11 cellular contexts compared by ENCODE assay signal in genomic region chr2:71746946-71747501, GRCh38.
DNase-seq lines count a peak whose midpoint lies in the region; ATAC-seq, FAIRE-seq and TF ChIP-seq lines count a peak whose summit lies in the region.
"Had no signal": no experiment of that assay in that cellular context is flagged by ENCODE, and none has a peak within 500 bp of the region (broad histone marks: within the 10 kb centered on the region; RNA-seq: fewer than 3 reads in every experiment).

No MANE protein-coding gene starts in this region.

- no peaks in the 10 kb centered on the region for H3K9me3 ChIP-seq in H1 (ENCODE audit: insufficient read depth in 2 of 2, low read depth in 1 of 2, low read length in 1 of 2)
- no peaks in the 10 kb centered on the region for H3K9me3 ChIP-seq in mucosa of descending colon

- no peak overlapping the region for H3K18ac ChIP-seq in H1 (ENCODE audit: extremely low read depth, low read length)

- 92% methylated on average over 12 of the region's 13 CpGs; no CpG with 5 or more reads in 1 of the 2 experiments for WGBS in H1 (ENCODE audit: extremely low coverage in 1 of 2, insufficient coverage in 1 of 2, insufficient read length in 1 of 2, insufficient replicate concordance in 2 of 2, low coverage in 1 of 2, low lambda C conversion rate in 2 of 2, missing lambda C conversion rate in 1 of 2), 2 experiments

- TF ChIP-seq RAD21 in H1 (IDR thresholded peaks at IDR 0.05 in 1 of 2, conservative IDR thresholded peaks at IDR 0.05 in 1 of 2; ENCODE audit: low read depth in 2 of 2, low read length in 2 of 2) = no peak

- no peaks in the 10 kb centered on the region for H3K79me1 ChIP-seq in H1 (ENCODE audit: low read depth, low read length)

- H2BK15ac ChIP-seq in H1 (ENCODE audit: low read length) = no peak overlapping the region

- FAIRE-seq in H1 (lab: Jason Lieb, UNC) = no peak

- intact Hi-C loops in mucosa of descending colon (cut with DNase I, micrococcal nuclease) = no loop called here

- no peak overlapping the region for H3K4ac ChIP-seq in H1 (replicated peaks; ENCODE audit: insufficient read length, low read depth, low read length)

- no peak for TF ChIP-seq CTCF in H1 (IDR thresholded peaks at IDR 0.05; ENCODE audit: control extremely low read depth in 1 of 3, insufficient read depth in 1 of 3, low read depth in 1 of 3, low read length in 3 of 3)
- no peak for TF ChIP-seq CTCF in mucosa of descending colon (IDR thresholded peaks at IDR 0.05)

- no peak overlapping the region for H3K23ac ChIP-seq in H1 (ENCODE audit: insufficient read length)

- H2BK20ac ChIP-seq in H1 (ENCODE audit: low read length) = no peak overlapping the region

- H3K27ac ChIP-seq in ACC112 (ENCODE audit: low read depth, low read length) (peak overlapping the region; percentile 23; the same call in 1 of the 2 replicates), H1 (ENCODE audit: low read depth, low read length) (no peak overlapping the region)

- H2BK120ac ChIP-seq in H1 (replicated peaks; ENCODE audit: low read depth, low read length) = no peak overlapping the region

- no peak for TF ChIP-seq EP300 in H1 (IDR thresholded peaks at IDR 0.05; ENCODE audit: borderline replicate concordance in 1 of 2, low read depth in 2 of 2, low read length in 2 of 2)

- no peak overlapping the region; a peak in 1 of 7 replicates for H3K9ac ChIP-seq in H1 (replicated peaks in 1 of 4; ENCODE audit: extremely low read depth in 1 of 4, low read depth in 3 of 4, low read length in 3 of 4)

- no peak overlapping the region for H3K56ac ChIP-seq in H1 (replicated peaks; ENCODE audit: insufficient read length, low read depth, low read length)

- H3K14ac ChIP-seq in H1 (ENCODE audit: insufficient read length) = no peak overlapping the region

- no peak overlapping the region for H3K4me3 ChIP-seq in ACC112 (ENCODE audit: low read depth, low read length)
- H3K4me3 ChIP-seq in H1 (ENCODE audit: extremely low read depth in 1 of 4, insufficient read depth in 2 of 4, low read depth in 3 of 4, low read length in 4 of 4) = no peak overlapping the region
- H3K4me3 ChIP-seq in mucosa of descending colon = no peak overlapping the region
- H3K4me3 ChIP-seq: lung had no signal

- no peak overlapping the region for H2BK12ac ChIP-seq in H1 (ENCODE audit: low read depth, low read length)

- DNase-seq in NCI-H510A (lab: John Stamatoyannopoulos, UW) (peak; percentile 26), H1 (ENCODE audit: low read depth in 1 of 2, low spot score in 2 of 2) (no peak), mucosa of descending colon (peak; percentile 17 to 54 (median 54)), NCI-H82 treated with DMSO at 0.1 percent for 48 hours (lab: John Stamatoyannopoulos, UW; ENCODE audit: unreplicated experiment) (no peak), globus pallidus (ENCODE audit: low spot score) (no peak)
- DNase-seq: activated CD4-positive, alpha-beta memory T cell treated with anti-CD3 and anti-CD28 coated beads, Interleukin-2, amount 10 ng/mL, durations not matched to agents 7 days and 5 days; NCI-H524 treated with DMSO at 0.1 percent for 48 hours had no signal

- no peak for TF ChIP-seq POLR2A in H1 (IDR thresholded peaks at IDR 0.05; ENCODE audit: control extremely low read depth in 1 of 2, low read depth in 2 of 2, low read length in 2 of 2)

- POLR2A ChIA-PET in H1 (lab: Charles Lee; ENCODE audit: partially characterized antibody) = no interaction called here

- CTCF ChIA-PET in H1 (lab: Charles Lee; ENCODE audit: partially characterized antibody) = interaction anchor here (0.7 to 1.9 kb wide), 5 partner anchors 12 to 199 kb away, joined by 3 to 7 read pairs (median 3); no protein-coding TSS in a partner anchor

- no peak overlapping the region for H2AK5ac ChIP-seq in H1 (ENCODE audit: low read depth, low read length)

- ATAC-seq in mucosa of descending colon = peak; percentile 50
- ATAC-seq in GM18868 (IDR thresholded peaks at IDR 0.05; ENCODE audit: unreplicated experiment) = no peak
- no peak for ATAC-seq in GM19455 (IDR thresholded peaks at IDR 0.05; ENCODE audit: unreplicated experiment)

- H4K20me1 ChIP-seq in H1 (replicated peaks in 1 of 2; ENCODE audit: control insufficient read depth in 1 of 2, insufficient read depth in 2 of 2, low read length in 2 of 2) = no peaks in the 10 kb centered on the region

- H2BK5ac ChIP-seq in H1 (ENCODE audit: low read depth, low read length) = no peak overlapping the region

- no peaks in the 10 kb centered on the region for H3K27me3 ChIP-seq in ACC112 (ENCODE audit: insufficient read depth, low read length)
- H3K27me3 ChIP-seq in H1 (replicated peaks in 1 of 4; ENCODE audit: control insufficient read depth in 3 of 4, extremely low read depth in 1 of 4, insufficient read depth in 3 of 4, low read length in 3 of 4) = no peaks in the 10 kb centered on the region

- H4K91ac ChIP-seq in H1 (replicated peaks; ENCODE audit: insufficient read length, low read length) = no peak overlapping the region

- no peak overlapping the region for H4K5ac ChIP-seq in H1 (ENCODE audit: insufficient read length, low read depth, low read length)

- no peak overlapping the region for H3K4me2 ChIP-seq in H1 (ENCODE audit: insufficient read depth in 1 of 2, low read depth in 2 of 2, low read length in 2 of 2)

- H3K4me1 ChIP-seq in ACC112 (ENCODE audit: control insufficient read depth, insufficient read depth, low read length, unreplicated experiment) (peaks cover 44% of the 10 kb centered on the region), H1 (replicated peaks in 1 of 4; ENCODE audit: control insufficient read depth in 3 of 4, insufficient read depth in 4 of 4, low read length in 3 of 4) (peaks cover 0 to 3% (median 0%) of the 10 kb centered on the region in 4 experiments; a peak in 3 of 7 replicates), mucosa of descending colon (ENCODE audit: low read depth) (peaks cover 17% of the 10 kb centered on the region)

- no peaks in the 10 kb centered on the region for H3K36me3 ChIP-seq in ACC112 (ENCODE audit: insufficient read depth, low read length)
- H3K36me3 ChIP-seq in H1 (ENCODE audit: control insufficient read depth in 2 of 4, insufficient read depth in 4 of 4, low read length in 3 of 4) = no peaks in the 10 kb centered on the region
- no peaks in the 10 kb centered on the region for H3K36me3 ChIP-seq in mucosa of descending colon (ENCODE audit: low read depth)

- H3K79me2 ChIP-seq in ACC112 (ENCODE audit: control insufficient read depth, insufficient read depth, low read length, unreplicated experiment) = no peaks in the 10 kb centered on the region
- no peaks in the 10 kb centered on the region for H3K79me2 ChIP-seq in H1 (ENCODE audit: control insufficient read depth in 1 of 2, insufficient read depth in 2 of 2, low read length in 2 of 2)

- H4K8ac ChIP-seq in H1 (ENCODE audit: extremely low read depth, insufficient read depth, low read length) = peak overlapping the region; percentile 71; the same call in 1 of the 2 replicates

- no peak overlapping the region for H2AFZ ChIP-seq in ACC112 (ENCODE audit: low read length, unreplicated experiment)
- no peak overlapping the region for H2AFZ ChIP-seq in H1 (ENCODE audit: low read length)

- no peaks in the 10 kb centered on the region; the same call in 1 of the 2 replicates for H3K23me2 ChIP-seq in H1 (ENCODE audit: low read depth, low read length)

TF ChIP-seq in H1, 55 proteins besides CTCF, POLR2A, EP300 and RAD21:
- TF ChIP-seq KDM4A (IDR thresholded peaks at IDR 0.05; ENCODE audit: low read depth, low read length, severe bottlenecking) (no peak), SAP30 (IDR thresholded peaks at IDR 0.05; ENCODE audit: insufficient read depth, insufficient replicate concordance, low read length) (no peak), ZNF274 (IDR thresholded peaks at IDR 0.05; ENCODE audit: borderline replicate concordance, extremely low read depth, low read length) (no peak), USF2 (IDR thresholded peaks at IDR 0.05; ENCODE audit: low read length) (no peak), TAF7 (optimal IDR thresholded peaks at IDR 0.05; ENCODE audit: borderline replicate concordance, low read depth, low read length) (no peak), ATF3 (IDR thresholded peaks at IDR 0.05; ENCODE audit: insufficient read depth, low read depth, low read length) (no peak), FOSL1 (IDR thresholded peaks at IDR 0.05; ENCODE audit: insufficient read depth, low read depth, low read length) (no peak), SRF (IDR thresholded peaks at IDR 0.05; ENCODE audit: low read depth, low read length) (no peak)

Comparison
In these comparisons a context has a peak if more than half of its experiments do, and no peak if none do; other contexts are left out.
1. DNase-seq: peak in NCI-H510A (single experiment) and mucosa of descending colon (3 of 3); none in H1 (0 of 2), NCI-H82 treated with DMSO at 0.1 percent for 48 hours (single experiment) and globus pallidus (single experiment).